Comparison of ENCODE assay signal across 1 cellular context in the genomic region with DNA sequence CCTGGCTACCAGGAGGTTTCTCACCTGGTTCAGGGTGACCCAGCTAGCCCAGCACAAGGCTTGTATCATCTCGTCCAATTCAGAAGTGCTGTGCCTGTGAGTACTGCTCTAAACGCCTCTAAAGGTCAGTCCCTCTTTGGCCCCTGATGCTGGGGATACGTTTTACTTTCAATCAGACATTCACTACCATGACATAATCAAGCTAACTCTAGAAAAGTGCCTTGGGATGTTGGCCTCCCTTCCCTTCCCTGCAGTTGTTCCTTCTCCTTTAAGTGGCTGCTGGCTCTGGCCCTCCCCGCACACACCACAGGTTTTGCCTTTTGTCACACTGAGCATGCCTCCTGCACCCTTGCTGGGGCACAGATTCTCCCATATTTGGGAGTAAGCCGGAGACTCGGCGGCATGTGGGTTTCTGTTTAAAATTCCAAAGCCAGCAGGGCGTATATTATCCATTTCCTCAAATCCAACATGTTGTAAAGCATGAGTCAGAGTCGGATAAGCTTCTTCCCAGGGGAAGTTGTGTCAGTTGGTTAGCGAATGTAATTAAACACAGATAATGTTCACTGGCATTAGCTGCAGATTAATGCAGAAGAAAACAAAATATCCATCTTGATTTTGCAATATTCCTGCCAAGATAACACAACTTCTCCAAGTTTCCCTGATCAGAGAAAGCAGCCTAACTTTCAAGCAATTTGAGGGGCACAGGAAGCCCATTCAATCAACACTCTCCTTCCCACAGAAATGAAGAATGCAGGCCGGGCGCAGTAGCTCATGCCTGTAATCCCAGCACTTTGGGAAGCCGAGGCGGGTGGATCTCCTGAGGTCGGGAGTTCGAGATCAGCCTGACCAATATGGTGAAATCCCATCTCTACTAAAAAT.
TF ChIP-seq lines count a peak whose summit lies in the region.

No MANE protein-coding gene starts in this region.

TF ChIP-seq in GM23338, 12 proteins besides CTCF, POLR2A, EP300 and RAD21:
- TF ChIP-seq POLR2AphosphoS5 (IDR thresholded peaks at IDR 0.05; ENCODE audit: low read depth) (peak; percentile 70), ZNF331 (CRISPR knock-in tag; IDR thresholded peaks at IDR 0.05; ENCODE audit: low read depth) (no peak), CREB1 (CRISPR knock-in tag; IDR thresholded peaks at IDR 0.05; ENCODE audit: low read depth) (peak; percentile 59), NANOG (IDR thresholded peaks at IDR 0.05; ENCODE audit: borderline replicate concordance) (peak; percentile 84), STAT1 (IDR thresholded peaks at IDR 0.05; ENCODE audit: unreplicated experiment) (no peak), EZH2 (IDR thresholded peaks at IDR 0.05; ENCODE audit: low read depth, unreplicated experiment) (no peak), EZH2phosphoT487 (IDR thresholded peaks at IDR 0.05; ENCODE audit: unreplicated experiment) (no peak)
- TF ChIP-seq, protein P1, sequence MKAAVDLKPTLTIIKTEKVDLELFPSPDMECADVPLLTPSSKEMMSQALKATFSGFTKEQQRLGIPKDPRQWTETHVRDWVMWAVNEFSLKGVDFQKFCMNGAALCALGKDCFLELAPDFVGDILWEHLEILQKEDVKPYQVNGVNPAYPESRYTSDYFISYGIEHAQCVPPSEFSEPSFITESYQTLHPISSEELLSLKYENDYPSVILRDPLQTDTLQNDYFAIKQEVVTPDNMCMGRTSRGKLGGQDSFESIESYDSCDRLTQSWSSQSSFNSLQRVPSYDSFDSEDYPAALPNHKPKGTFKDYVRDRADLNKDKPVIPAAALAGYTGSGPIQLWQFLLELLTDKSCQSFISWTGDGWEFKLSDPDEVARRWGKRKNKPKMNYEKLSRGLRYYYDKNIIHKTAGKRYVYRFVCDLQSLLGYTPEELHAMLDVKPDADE (IDR thresholded peaks at IDR 0.05), result peak; percentile 61
- TF ChIP-seq, protein P2, sequence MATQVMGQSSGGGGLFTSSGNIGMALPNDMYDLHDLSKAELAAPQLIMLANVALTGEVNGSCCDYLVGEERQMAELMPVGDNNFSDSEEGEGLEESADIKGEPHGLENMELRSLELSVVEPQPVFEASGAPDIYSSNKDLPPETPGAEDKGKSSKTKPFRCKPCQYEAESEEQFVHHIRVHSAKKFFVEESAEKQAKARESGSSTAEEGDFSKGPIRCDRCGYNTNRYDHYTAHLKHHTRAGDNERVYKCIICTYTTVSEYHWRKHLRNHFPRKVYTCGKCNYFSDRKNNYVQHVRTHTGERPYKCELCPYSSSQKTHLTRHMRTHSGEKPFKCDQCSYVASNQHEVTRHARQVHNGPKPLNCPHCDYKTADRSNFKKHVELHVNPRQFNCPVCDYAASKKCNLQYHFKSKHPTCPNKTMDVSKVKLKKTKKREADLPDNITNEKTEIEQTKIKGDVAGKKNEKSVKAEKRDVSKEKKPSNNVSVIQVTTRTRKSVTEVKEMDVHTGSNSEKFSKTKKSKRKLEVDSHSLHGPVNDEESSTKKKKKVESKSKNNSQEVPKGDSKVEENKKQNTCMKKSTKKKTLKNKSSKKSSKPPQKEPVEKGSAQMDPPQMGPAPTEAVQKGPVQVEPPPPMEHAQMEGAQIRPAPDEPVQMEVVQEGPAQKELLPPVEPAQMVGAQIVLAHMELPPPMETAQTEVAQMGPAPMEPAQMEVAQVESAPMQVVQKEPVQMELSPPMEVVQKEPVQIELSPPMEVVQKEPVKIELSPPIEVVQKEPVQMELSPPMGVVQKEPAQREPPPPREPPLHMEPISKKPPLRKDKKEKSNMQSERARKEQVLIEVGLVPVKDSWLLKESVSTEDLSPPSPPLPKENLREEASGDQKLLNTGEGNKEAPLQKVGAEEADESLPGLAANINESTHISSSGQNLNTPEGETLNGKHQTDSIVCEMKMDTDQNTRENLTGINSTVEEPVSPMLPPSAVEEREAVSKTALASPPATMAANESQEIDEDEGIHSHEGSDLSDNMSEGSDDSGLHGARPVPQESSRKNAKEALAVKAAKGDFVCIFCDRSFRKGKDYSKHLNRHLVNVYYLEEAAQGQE (IDR thresholded peaks at IDR 0.05; ENCODE audit: unreplicated experiment), result no peak
